In genomic region chr12:57563358-57563757, GRCh38 we compare ENCODE assay signal across 24 cellular contexts.
"Had no signal": no experiment of that assay in that cellular context is flagged by ENCODE, and none has a peak within 500 bp of the region (broad histone marks: within the 10 kb centered on the region; RNA-seq: fewer than 3 reads in every experiment).

No MANE protein-coding gene starts in this region.

- DNase-seq: colonic mucosa; cortex of kidney; dermis blood vessel endothelial cell; dorsolateral prefrontal cortex; effector CD4-positive, alpha-beta T cell; effector CD8-positive, alpha-beta T cell; effector memory CD4-positive, alpha-beta T cell; effector memory CD8-positive, alpha-beta T cell; endodermal cell; erythroblast; esophagus squamous epithelium; foreskin fibroblast; foreskin keratinocyte; foreskin melanocyte; gastrocnemius medialis; glutamatergic neuron; head of caudate nucleus; heart left ventricle; heart right ventricle had no signal

- H3K4me3 ChIP-seq: colonic mucosa, coronary artery, dorsolateral prefrontal cortex, esophagus muscularis mucosa, esophagus squamous epithelium, gastrocnemius medialis, gastroesophageal sphincter, heart left ventricle, heart right ventricle had no signal

- ATAC-seq: effector memory CD8-positive, alpha-beta T cell; esophagus mucosa; foreskin keratinocyte; gastrocnemius medialis; gastroesophageal sphincter; heart left ventricle; heart right ventricle had no signal

- H3K4me1 ChIP-seq: colonic mucosa, esophagus muscularis mucosa, esophagus squamous epithelium, foreskin keratinocyte, gastrocnemius medialis, gastroesophageal sphincter, heart left ventricle, heart right ventricle had no signal

- H3K27me3 ChIP-seq: colonic mucosa, dorsolateral prefrontal cortex had no signal

- H3K27ac ChIP-seq: colonic mucosa, coronary artery, dorsolateral prefrontal cortex, epithelial cell of prostate, esophagus muscularis mucosa, esophagus squamous epithelium, foreskin keratinocyte, gastrocnemius medialis, gastroesophageal sphincter, heart left ventricle, heart right ventricle had no signal

- H3K9me3 ChIP-seq: colonic mucosa, esophagus muscularis mucosa, esophagus squamous epithelium, gastrocnemius medialis, gastroesophageal sphincter, heart left ventricle, heart right ventricle had no signal

- H3K36me3 ChIP-seq: colonic mucosa, esophagus squamous epithelium, gastrocnemius medialis, heart left ventricle, heart right ventricle had no signal
